ENCODE assay signal across 18 cellular contexts in genomic region chr5:64666058-64666457, GRCh38. TPM values are rescaled to one million over a fixed set of nuclear protein-coding genes. Genes with fewer than 3 reads are reported as not detected.
A peak's percentile ranks its signal among the peaks of the same experiment; 100 is the strongest.
DNase-seq lines count a peak whose midpoint lies in the region; ATAC-seq, FAIRE-seq and TF ChIP-seq lines count a peak whose summit lies in the region.
"Had no signal": no experiment of that assay in that cellular context is flagged by ENCODE, and none has a peak within 500 bp of the region (broad histone marks: within the 10 kb centered on the region; RNA-seq: fewer than 3 reads in every experiment).

No MANE protein-coding gene starts in this region.

- peak overlapping the region; percentile 45 for H3K56ac ChIP-seq in mesendoderm (ENCODE audit: low read length)

- peak overlapping the region; percentile 83 for H2BK5ac ChIP-seq in mesendoderm (ENCODE audit: low read length)

- no peaks in the 10 kb centered on the region for H3K79me2 ChIP-seq in mesendoderm (ENCODE audit: control insufficient read depth, insufficient read depth, low read length)

- H3K79me1 ChIP-seq in mesendoderm (ENCODE audit: low read length), result no peaks in the 10 kb centered on the region

- no peak overlapping the region for H3K9ac ChIP-seq in mesendoderm (ENCODE audit: low read length)

- H3K4me2 ChIP-seq in mesendoderm (ENCODE audit: low read length), result no peak overlapping the region

- no peak overlapping the region for H3K23ac ChIP-seq in mesendoderm (ENCODE audit: low read length)

- H2BK120ac ChIP-seq in mesendoderm (ENCODE audit: low read depth, low read length), result peak overlapping the region; percentile 18

- H3K4me3 ChIP-seq in MG63 (no peak overlapping the region), bronchial epithelial cell (ENCODE audit: low read depth, low read length) (no peak overlapping the region), mesendoderm (ENCODE audit: low read length) (no peak overlapping the region)
- H3K4me3 ChIP-seq: coronary artery, left ventricle myocardium inferior had no signal

- peak overlapping the region; percentile 3 for H2BK15ac ChIP-seq in mesendoderm (replicated peaks; ENCODE audit: low read depth)

- H3K18ac ChIP-seq in mesendoderm (ENCODE audit: low read length), result peak overlapping the region; percentile 54

- DNase-seq in EH (ENCODE audit: low read depth), result peak; percentile 65
- DNase-seq in MG63, result peak; percentile 13
- DNase-seq in bronchial epithelial cell (ENCODE audit: low read depth), result peak; percentile 46
- DNase-seq in mesendoderm, result peak; percentile 82
- DNase-seq in erythroblast (lab: John Stamatoyannopoulos, UW), result no peak
- no peak for DNase-seq in stimulated activated CD4-positive, alpha-beta T cell treated with anti-CD3 and anti-CD28 coated beads, Interleukin-4, amount 100 ng/mL, for 1 hour
- DNase-seq: activated CD4-positive, alpha-beta T cell treated with anti-CD3 and anti-CD28 coated beads, Interleukin-2, amount 50 U/mL, for 4 hours; DMS153; left ventricle myocardium inferior; naive thymus-derived CD4-positive, alpha-beta T cell; NCI-H2227 treated with DMSO at 0.1 percent for 48 hours; stimulated activated CD4-positive, alpha-beta T cell treated with anti-CD3 and anti-CD28 coated beads, Interleukin-2, amount 100 ng/mL, for 24 hours; T1000 had no signal

- H3K4me1 ChIP-seq in mesendoderm (ENCODE audit: control insufficient read depth, low read depth, low read length), result peaks cover 6% of the 10 kb centered on the region
- H3K4me1 ChIP-seq: left ventricle myocardium inferior had no signal

- no peak for TF ChIP-seq POLR2A in GM18505 (IDR thresholded peaks at IDR 0.05; ENCODE audit: borderline replicate concordance, extremely low read depth, insufficient read depth, insufficient read length)
- TF ChIP-seq POLR2A in erythroblast (IDR thresholded peaks at IDR 0.05; ENCODE audit: low read length), result no peak

- H2AK5ac ChIP-seq in mesendoderm (ENCODE audit: low read length), result no peak overlapping the region

- H4K8ac ChIP-seq in mesendoderm (ENCODE audit: low read depth, low read length), result no peak overlapping the region

- no peak overlapping the region for H3K27ac ChIP-seq in mesendoderm (ENCODE audit: low read depth, low read length)
- H3K27ac ChIP-seq: coronary artery, left ventricle myocardium inferior had no signal

- ATAC-seq in GM18505 (IDR thresholded peaks at IDR 0.05; ENCODE audit: unreplicated experiment) (no peak), HG02678 (IDR thresholded peaks at IDR 0.05; ENCODE audit: unreplicated experiment) (no peak)
- ATAC-seq: naive thymus-derived CD4-positive, alpha-beta T cell had no signal

- H3K4ac ChIP-seq in mesendoderm (ENCODE audit: low read depth, low read length), result peak overlapping the region; percentile 68

- FAIRE-seq in bronchial epithelial cell (lab: Jason Lieb, UNC), result no peak

- no peak overlapping the region for H4K5ac ChIP-seq in mesendoderm (ENCODE audit: low read length)

- TF ChIP-seq CTCF in bronchial epithelial cell (IDR thresholded peaks at IDR 0.05; ENCODE audit: insufficient read depth, low read length, severe bottlenecking), result no peak

- no peaks in the 10 kb centered on the region for H3K9me3 ChIP-seq in MG63
- H3K9me3 ChIP-seq: left ventricle myocardium inferior had no signal

- H3K36me3 ChIP-seq in MG63, result no peaks in the 10 kb centered on the region
- H3K36me3 ChIP-seq in bronchial epithelial cell (ENCODE audit: control insufficient read depth, insufficient read depth, low read length), result no peaks in the 10 kb centered on the region
- no peaks in the 10 kb centered on the region for H3K36me3 ChIP-seq in mesendoderm (ENCODE audit: control insufficient read depth, insufficient read depth, low read length)
- H3K36me3 ChIP-seq: left ventricle myocardium inferior had no signal

- H3K27me3 ChIP-seq in MG63, result no peaks in the 10 kb centered on the region
- no peaks in the 10 kb centered on the region for H3K27me3 ChIP-seq in bronchial epithelial cell (ENCODE audit: control insufficient read depth, insufficient read depth, low read length)
- H3K27me3 ChIP-seq in mesendoderm (ENCODE audit: insufficient read depth, low read length, poor library complexity), result no peaks in the 10 kb centered on the region

RNA-seq across cellular contexts. Expression of gene SHISAL2B, which starts 24.2 kb away (rescaled TPM):
- total RNA-seq in MG63 (2014; rRNA removed; shearing (Covaris generic); ENCODE audit: low replicate concordance), result not detected in 2 replicates
- not detected in 2 replicates for total RNA-seq in bronchial epithelial cell
- polyA plus RNA-seq in mesendoderm (2013, experiment 1 of 2), result 80.4 TPM
- 79.0 TPM for polyA plus RNA-seq in mesendoderm (2013, experiment 2 of 2)
- total RNA-seq: left ventricle myocardium inferior; naive thymus-derived CD4-positive, alpha-beta T cell; SK-MEL-5 had no signal
- polyA plus RNA-seq: esophagus; naive thymus-derived CD4-positive, alpha-beta T cell had no signal

Comparison
In these comparisons a context has a peak if more than half of its experiments do, and no peak if none do; other contexts are left out.
1. DNase-seq: peak in EH (single experiment), MG63 (single experiment), bronchial epithelial cell (single experiment) and mesendoderm (single experiment); none in erythroblast (0 of 2) and stimulated activated CD4-positive, alpha-beta T cell treated with anti-CD3 and anti-CD28 coated beads, Interleukin-4, amount 100 ng/mL, for 1 hour (single experiment).